In genomic region chr13:50979187-50979586, GRCh38 we compare ENCODE assay signal across 20 cellular contexts.
A peak's percentile ranks its signal among the peaks of the same experiment; 100 is the strongest.
DNase-seq lines count a peak whose midpoint lies in the region; FAIRE-seq and TF ChIP-seq lines count a peak whose summit lies in the region.
"Had no signal": no experiment of that assay in that cellular context is flagged by ENCODE, and none has a peak within 500 bp of the region (broad histone marks: within the 10 kb centered on the region; RNA-seq: fewer than 3 reads in every experiment).

No MANE protein-coding gene starts in this region.

- no peak for TF ChIP-seq CTCF in H1 (IDR thresholded peaks at IDR 0.05; ENCODE audit: control extremely low read depth in 1 of 3, insufficient read depth in 1 of 3, low read depth in 1 of 3, low read length in 3 of 3)
- TF ChIP-seq CTCF in neural crest cell (conservative IDR thresholded peaks at IDR 0.05), result no peak
- no peak for TF ChIP-seq CTCF in WERI-Rb-1 (IDR thresholded peaks at IDR 0.05; ENCODE audit: low read depth, low read length)
- no peak for TF ChIP-seq CTCF in brain microvascular endothelial cell (IDR thresholded peaks at IDR 0.05; ENCODE audit: low read depth, low read length, missing control alignments)

- H4K91ac ChIP-seq in H1 (replicated peaks; ENCODE audit: insufficient read length, low read length), result no peak overlapping the region

- peak; percentile 56 for DNase-seq in SIG-M5 treated with dmso at 0.1 percent for 504 hours (lab: John Stamatoyannopoulos, UW; ENCODE audit: unreplicated experiment)
- DNase-seq in SIG-M5 (lab: John Stamatoyannopoulos, UW), result no peak
- DNase-seq in NOMO-1 treated with DMSO at 0.1 percent for 48 hours (lab: John Stamatoyannopoulos, UW; ENCODE audit: unreplicated experiment), result peak; percentile 50
- DNase-seq in H1 (ENCODE audit: low read depth in 1 of 2, low spot score in 2 of 2), result no peak
- DNase-seq in neural crest cell (ENCODE audit: low read depth, low spot score), result no peak
- DNase-seq in NCI-H526 treated with DMSO at 0.1 percent for 48 hours (lab: John Stamatoyannopoulos, UW), result no peak
- no peak for DNase-seq in WERI-Rb-1
- DNase-seq in brain microvascular endothelial cell, result no peak
- DNase-seq: activated CD8-positive, alpha-beta memory T cell treated with anti-CD3 and anti-CD28 coated beads, Interleukin-2, amount 10 ng/mL, durations not matched to agents 7 days and 5 days; immature natural killer cell; mammary epithelial cell; NCI-H146; NCI-H2171 treated with DMSO at 0.1 percent for 48 hours; NCI-H69; T-helper 9 cell; uterus had no signal

- POLR2A ChIA-PET in H1 (lab: Charles Lee; ENCODE audit: partially characterized antibody), result interaction anchor here (1.1 kb wide), 1 partner anchor 10 kb away, joined by 3 read pairs; no protein-coding TSS in a partner anchor

- H4K20me1 ChIP-seq in H1 (replicated peaks in 1 of 2; ENCODE audit: control insufficient read depth in 1 of 2, insufficient read depth in 2 of 2, low read length in 2 of 2), result no peaks in the 10 kb centered on the region

- H3K36me3 Mint-ChIP-seq in neural crest cell (ENCODE audit: low read depth), result peaks cover 21% of the 10 kb centered on the region

- H3K4me2 ChIP-seq in H1 (ENCODE audit: insufficient read depth in 1 of 2, low read depth in 2 of 2, low read length in 2 of 2), result no peak overlapping the region

- no peak overlapping the region for H3K23ac ChIP-seq in H1 (ENCODE audit: insufficient read length)

- H4K8ac ChIP-seq in H1 (ENCODE audit: extremely low read depth, insufficient read depth, low read length), result no peak overlapping the region

- no peak overlapping the region for H2BK12ac ChIP-seq in H1 (ENCODE audit: low read depth, low read length)

- H2BK20ac ChIP-seq in H1 (ENCODE audit: low read length), result no peak overlapping the region

- H3K56ac ChIP-seq in H1 (replicated peaks; ENCODE audit: insufficient read length, low read depth, low read length), result no peak overlapping the region

- H3K9ac ChIP-seq in H1 (replicated peaks in 1 of 4; ENCODE audit: extremely low read depth in 1 of 4, low read depth in 3 of 4, low read length in 3 of 4), result no peak overlapping the region

- H3K27me3 ChIP-seq in H1 (replicated peaks in 1 of 4; ENCODE audit: control insufficient read depth in 3 of 4, extremely low read depth in 1 of 4, insufficient read depth in 3 of 4, low read length in 3 of 4), result no peaks in the 10 kb centered on the region
- no peaks in the 10 kb centered on the region for H3K27me3 ChIP-seq in WERI-Rb-1 (ENCODE audit: insufficient read depth, low read depth, severe bottlenecking)
- H3K27me3 ChIP-seq in brain microvascular endothelial cell (replicated peaks), result no peaks in the 10 kb centered on the region
- H3K27me3 ChIP-seq: uterus had no signal

- H3K4me1 ChIP-seq in H1 (replicated peaks in 1 of 4; ENCODE audit: control insufficient read depth in 3 of 4, insufficient read depth in 4 of 4, low read length in 3 of 4), result no peaks in the 10 kb centered on the region; a peak in 1 of 7 replicates
- H3K4me1 ChIP-seq: uterus had no signal

- CTCF ChIA-PET in H1 (lab: Charles Lee; ENCODE audit: partially characterized antibody), result interaction anchor here (0.6 to 1.9 kb wide), 4 partner anchors 9 to 252 kb away, joined by 3 to 5 read pairs (median 3); no protein-coding TSS in a partner anchor

- no peak overlapping the region for H2BK5ac ChIP-seq in H1 (ENCODE audit: low read depth, low read length)

- no peak for TF ChIP-seq RAD21 in H1 (IDR thresholded peaks at IDR 0.05 in 1 of 2, conservative IDR thresholded peaks at IDR 0.05 in 1 of 2; ENCODE audit: low read depth in 2 of 2, low read length in 2 of 2)

- no peak overlapping the region for H3K18ac ChIP-seq in H1 (ENCODE audit: extremely low read depth, low read length)

- H3K9me3 ChIP-seq in H1 (ENCODE audit: insufficient read depth in 2 of 2, low read depth in 1 of 2, low read length in 1 of 2), result peaks cover 0 to 6% of the 10 kb centered on the region in 2 experiments; a peak in 1 of 4 replicates
- no peaks in the 10 kb centered on the region for H3K9me3 ChIP-seq in WERI-Rb-1 (ENCODE audit: severe bottlenecking)
- H3K9me3 ChIP-seq: uterus had no signal

- H3K27ac ChIP-seq in H1 (ENCODE audit: low read depth, low read length) (no peak overlapping the region), WERI-Rb-1 (no peak overlapping the region), brain microvascular endothelial cell (no peak overlapping the region)
- H3K27ac ChIP-seq: 22Rv1, uterus had no signal

- no peak overlapping the region for H3K4me3 ChIP-seq in H1 (ENCODE audit: extremely low read depth in 1 of 4, insufficient read depth in 2 of 4, low read depth in 3 of 4, low read length in 4 of 4)
- H3K4me3 ChIP-seq in WERI-Rb-1 (ENCODE audit: low read depth, low read length), result no peak overlapping the region
- H3K4me3 ChIP-seq in brain microvascular endothelial cell (ENCODE audit: low read depth, low read length), result no peak overlapping the region
- H3K4me3 ChIP-seq: uterus had no signal

- no peak overlapping the region for H2BK15ac ChIP-seq in H1 (ENCODE audit: low read length)

- no peak overlapping the region for H2AK5ac ChIP-seq in H1 (ENCODE audit: low read depth, low read length)

- no peak overlapping the region for H3K14ac ChIP-seq in H1 (ENCODE audit: insufficient read length)

- no peak overlapping the region for H2BK120ac ChIP-seq in H1 (replicated peaks; ENCODE audit: low read depth, low read length)

- peak overlapping the region; percentile 1 for H3K27ac Mint-ChIP-seq in neural crest cell (ENCODE audit: unreplicated experiment)
- H3K27ac Mint-ChIP-seq: activated CD8-positive, alpha-beta memory T cell treated with anti-CD3 and anti-CD28 coated beads, Interleukin-2, amount 10 ng/mL, durations not matched to agents 7 days and 5 days; activated naive CD8-positive, alpha-beta T cell had no signal

- H3K9me3 Mint-ChIP-seq in neural crest cell, result peaks cover 7% of the 10 kb centered on the region

- TF ChIP-seq POLR2A in H1 (IDR thresholded peaks at IDR 0.05; ENCODE audit: control extremely low read depth in 1 of 2, low read depth in 2 of 2, low read length in 2 of 2), result no peak

- H3K23me2 ChIP-seq in H1 (ENCODE audit: low read depth, low read length), result no peaks in the 10 kb centered on the region

- H3K4me3 Mint-ChIP-seq in neural crest cell, result no peak overlapping the region
- H3K4me3 Mint-ChIP-seq: activated CD8-positive, alpha-beta memory T cell treated with anti-CD3 and anti-CD28 coated beads, Interleukin-2, amount 10 ng/mL, durations not matched to agents 7 days and 5 days; activated naive CD8-positive, alpha-beta T cell; immature natural killer cell had no signal

- H2AFZ ChIP-seq in H1 (ENCODE audit: low read length), result no peak overlapping the region

- no peak for TF ChIP-seq EP300 in H1 (IDR thresholded peaks at IDR 0.05; ENCODE audit: borderline replicate concordance in 1 of 2, low read depth in 2 of 2, low read length in 2 of 2)

- no peak overlapping the region for H4K5ac ChIP-seq in H1 (ENCODE audit: insufficient read length, low read depth, low read length)

- 0 out of 2 replicates have a peak, but pooled peaks cover 3% of the 10 kb centered on the region for H3K79me1 ChIP-seq in H1 (ENCODE audit: low read depth, low read length)

- H3K27me3 Mint-ChIP-seq in neural crest cell (ENCODE audit: low read depth), result peaks cover 3% of the 10 kb centered on the region
- H3K27me3 Mint-ChIP-seq: activated CD8-positive, alpha-beta memory T cell treated with anti-CD3 and anti-CD28 coated beads, Interleukin-2, amount 10 ng/mL, durations not matched to agents 7 days and 5 days; activated naive CD8-positive, alpha-beta T cell had no signal

- H3K36me3 ChIP-seq in H1 (ENCODE audit: control insufficient read depth in 2 of 4, insufficient read depth in 4 of 4, low read length in 3 of 4) (no peaks in the 10 kb centered on the region), WERI-Rb-1 (no peaks in the 10 kb centered on the region), brain microvascular endothelial cell (replicated peaks) (no peaks in the 10 kb centered on the region)
- H3K36me3 ChIP-seq: uterus had no signal

- in situ Hi-C loops in brain microvascular endothelial cell (cut with HindIII; ENCODE audit: low pct_ligation_motif_present, low sequenced_read_pairs), result no loop called here

- H3K4ac ChIP-seq in H1 (replicated peaks; ENCODE audit: insufficient read length, low read depth, low read length), result no peak overlapping the region

- no peaks in the 10 kb centered on the region for H3K4me1 Mint-ChIP-seq in neural crest cell
- H3K4me1 Mint-ChIP-seq: activated CD8-positive, alpha-beta memory T cell treated with anti-CD3 and anti-CD28 coated beads, Interleukin-2, amount 10 ng/mL, durations not matched to agents 7 days and 5 days had no signal

- FAIRE-seq in H1 (lab: Jason Lieb, UNC), result no peak
- FAIRE-seq: colon, GM18507 had no signal

- H3K79me2 ChIP-seq in H1 (ENCODE audit: control insufficient read depth in 1 of 2, insufficient read depth in 2 of 2, low read length in 2 of 2), result no peaks in the 10 kb centered on the region

TF ChIP-seq in H1, 55 proteins besides CTCF, POLR2A, EP300 and RAD21:
- no peak for TF ChIP-seq KDM4A (IDR thresholded peaks at IDR 0.05; ENCODE audit: low read depth, low read length, severe bottlenecking)
- TF ChIP-seq HDAC6 (IDR thresholded peaks at IDR 0.05; ENCODE audit: low read depth, low read length), result no peak
- no peak for TF ChIP-seq SIX5 (IDR thresholded peaks at IDR 0.05; ENCODE audit: low read depth, low read length)
- 0 out of 2 replicates have a peak, but pooled peaks have one; percentile 21 for TF ChIP-seq MAFK (IDR thresholded peaks at IDR 0.05; ENCODE audit: low read depth, low read length)
- TF ChIP-seq, protein P1, sequence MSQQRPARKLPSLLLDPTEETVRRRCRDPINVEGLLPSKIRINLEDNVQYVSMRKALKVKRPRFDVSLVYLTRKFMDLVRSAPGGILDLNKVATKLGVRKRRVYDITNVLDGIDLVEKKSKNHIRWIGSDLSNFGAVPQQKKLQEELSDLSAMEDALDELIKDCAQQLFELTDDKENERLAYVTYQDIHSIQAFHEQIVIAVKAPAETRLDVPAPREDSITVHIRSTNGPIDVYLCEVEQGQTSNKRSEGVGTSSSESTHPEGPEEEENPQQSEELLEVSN (IDR thresholded peaks at IDR 0.05), result no peak
- TF ChIP-seq EGR1 (IDR thresholded peaks at IDR 0.05; ENCODE audit: borderline replicate concordance, low read depth, low read length), result no peak

Comparison
In these comparisons a context has a peak if more than half of its experiments do, and no peak if none do; other contexts are left out.
1. DNase-seq: peak in SIG-M5 treated with dmso at 0.1 percent for 504 hours (single experiment) and NOMO-1 treated with DMSO at 0.1 percent for 48 hours (single experiment); none in SIG-M5 (single experiment), H1 (0 of 2), neural crest cell (single experiment), NCI-H526 treated with DMSO at 0.1 percent for 48 hours (single experiment), WERI-Rb-1 (single experiment) and brain microvascular endothelial cell (single experiment).